Comparison of ENCODE assay signal across 19 cellular contexts in the genomic region with DNA sequence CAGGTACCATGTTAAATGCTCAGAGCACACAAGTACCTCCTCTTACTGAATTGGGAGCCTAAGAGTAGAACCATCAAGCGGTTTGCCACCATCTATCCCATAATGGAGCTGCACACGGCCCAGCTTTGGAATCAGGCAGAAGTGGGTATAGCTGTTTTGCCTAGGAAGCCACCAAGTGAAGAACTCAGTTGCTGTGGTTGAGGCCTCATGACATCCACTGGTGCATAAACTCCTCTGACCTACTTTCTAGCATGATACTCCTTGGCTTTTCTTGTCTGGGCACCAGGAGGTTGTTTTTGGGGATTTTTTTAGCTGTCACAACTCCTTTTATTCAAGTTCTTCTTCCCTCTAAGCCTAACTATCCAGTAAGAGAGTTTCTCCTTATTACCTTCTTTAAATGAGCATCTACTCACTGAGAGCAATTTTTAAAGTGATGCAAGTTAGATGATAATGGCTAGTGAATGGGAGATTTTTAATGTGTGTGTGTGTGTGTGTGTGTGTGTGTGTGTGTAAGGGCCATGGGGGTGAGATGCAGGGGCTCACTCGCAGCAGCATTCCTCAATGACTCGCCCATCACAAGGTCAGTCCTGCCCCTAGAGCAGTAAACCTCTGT. TPM values are rescaled to one million over a fixed set of nuclear protein-coding genes. Genes with fewer than 3 reads are reported as not detected.
DNase-seq lines count a peak whose midpoint lies in the region; ATAC-seq, FAIRE-seq and TF ChIP-seq lines count a peak whose summit lies in the region.
"Had no signal": no experiment of that assay in that cellular context is flagged by ENCODE, and none has a peak within 500 bp of the region (broad histone marks: within the 10 kb centered on the region; RNA-seq: fewer than 3 reads in every experiment).

No MANE protein-coding gene starts in this region.

- H3K27me3 ChIP-seq in BLaER1, result no peaks in the 10 kb centered on the region
- H3K27me3 ChIP-seq: BLaER1 treated with 17β-estradiol and CSF1 and Interleukin-3, amounts not matched to agents 10 nM and 100 nM had no signal

- TF ChIP-seq CTCF in kidney (IDR thresholded peaks at IDR 0.05; ENCODE audit: borderline replicate concordance, extremely low read depth, insufficient read depth), result no peak

- H3K4me3 ChIP-seq in BLaER1, result no peak overlapping the region
- H3K4me3 ChIP-seq in kidney (ENCODE audit: low read length in 2 of 2), result no peak overlapping the region
- H3K4me3 ChIP-seq: BLaER1 treated with 17β-estradiol and CSF1 and Interleukin-3, amounts not matched to agents 10 nM and 100 nM had no signal

- no peaks in the 10 kb centered on the region for H4K20me1 ChIP-seq in BLaER1
- H4K20me1 ChIP-seq: BLaER1 treated with 17β-estradiol and CSF1 and Interleukin-3, amounts not matched to agents 10 nM and 100 nM had no signal

- intact Hi-C loops in kidney (cut with DNase I), result no loop called here

- H3K36me3 ChIP-seq in BLaER1 (no peaks in the 10 kb centered on the region), kidney (ENCODE audit: control insufficient read depth in 1 of 2, insufficient read depth in 2 of 2, low read length in 2 of 2) (no peaks in the 10 kb centered on the region)
- H3K36me3 ChIP-seq: BLaER1 treated with 17β-estradiol and CSF1 and Interleukin-3, amounts not matched to agents 10 nM and 100 nM had no signal

- H3K4me1 ChIP-seq in BLaER1 (peaks cover 23% of the 10 kb centered on the region), kidney (ENCODE audit: control insufficient read depth in 1 of 2, insufficient read depth in 1 of 2, low read depth in 1 of 2, low read length in 2 of 2) (no peaks in the 10 kb centered on the region)

- H3K27ac ChIP-seq in BLaER1, result no peak overlapping the region
- no peak overlapping the region for H3K27ac ChIP-seq in kidney (ENCODE audit: low read depth in 2 of 2, low read length in 2 of 2)
- H3K27ac ChIP-seq: BLaER1 treated with 17β-estradiol and CSF1 and Interleukin-3, amounts not matched to agents 10 nM and 100 nM had no signal

- H3K4me1 Mint-ChIP-seq in activated T-helper 17 cell treated with anti-CD3 and anti-CD28 coated beads, Interleukin-2, amount 50 U/mL, for 72 hours, result peaks cover 6% of the 10 kb centered on the region
- peaks cover 6 to 12% of the 10 kb centered on the region in 2 donors for H3K4me1 Mint-ChIP-seq in natural killer cell treated with Interleukin-12 subunit alpha and Interleukin-12 subunit beta and Interleukin-15 and Interleukin-18, amount 100 ng/mL, for 72 hours (ENCODE audit: low read depth in 2 of 2)
- H3K4me1 Mint-ChIP-seq: H9 had no signal

- ATAC-seq in GM18861 (IDR thresholded peaks at IDR 0.05; ENCODE audit: unreplicated experiment), result peak; percentile 36
- peak; percentile 45 for ATAC-seq in HG02884 (IDR thresholded peaks at IDR 0.05; ENCODE audit: unreplicated experiment)
- ATAC-seq in activated T-helper 17 cell treated with anti-CD3 and anti-CD28 coated beads, Interleukin-2, amount 50 U/mL, for 72 hours (replicated peaks), result peak; percentile 31
- ATAC-seq in natural killer cell treated with Interleukin-12 subunit alpha and Interleukin-12 subunit beta and Interleukin-15 and Interleukin-18, amount 100 ng/mL, for 72 hours, result no peak
- ATAC-seq: HepG2 had no signal

- no peak for DNase-seq in NOMO-1 treated with DMSO at 0.1 percent for 48 hours (lab: John Stamatoyannopoulos, UW; ENCODE audit: unreplicated experiment)
- no peak for DNase-seq in amygdala (lab: John Stamatoyannopoulos, UW)
- no peak for DNase-seq in natural killer cell treated with Interleukin-12 subunit alpha and Interleukin-12 subunit beta and Interleukin-15 and Interleukin-18, amount 100 ng/mL, for 72 hours (ENCODE audit: low spot score)
- DNase-seq in kidney, result no peak
- DNase-seq: 8988T; AML-193; CD4-positive, CD25-positive, alpha-beta regulatory T cell; DMS53; GF-D8; GOT3; H9; HFFc6 had no signal

- FAIRE-seq in kidney (lab: Jason Lieb, UNC), result no peak
- FAIRE-seq: HepG2, HTR-8/SVneo had no signal

- no peak overlapping the region for H3K4me3 Mint-ChIP-seq in activated T-helper 17 cell treated with anti-CD3 and anti-CD28 coated beads, Interleukin-2, amount 50 U/mL, for 72 hours
- no peak overlapping the region for H3K4me3 Mint-ChIP-seq in natural killer cell treated with Interleukin-12 subunit alpha and Interleukin-12 subunit beta and Interleukin-15 and Interleukin-18, amount 100 ng/mL, for 72 hours
- H3K4me3 Mint-ChIP-seq: CD4-positive, CD25-positive, alpha-beta regulatory T cell; H9; HFFc6 had no signal

- peak overlapping the region; percentile 21; the same call in 1 of the 2 replicates for H3K4me2 ChIP-seq in BLaER1

- H3K9ac ChIP-seq in BLaER1 (no peak overlapping the region), kidney (ENCODE audit: low read length in 2 of 2) (no peak overlapping the region)
- H3K9ac ChIP-seq: BLaER1 treated with 17β-estradiol and CSF1 and Interleukin-3, amounts not matched to agents 10 nM and 100 nM had no signal

- H3K27me3 Mint-ChIP-seq in activated T-helper 17 cell treated with anti-CD3 and anti-CD28 coated beads, Interleukin-2, amount 50 U/mL, for 72 hours, result peaks cover 3% of the 10 kb centered on the region
- H3K27me3 Mint-ChIP-seq in natural killer cell treated with Interleukin-12 subunit alpha and Interleukin-12 subunit beta and Interleukin-15 and Interleukin-18, amount 100 ng/mL, for 72 hours, result no peaks in the 10 kb centered on the region

- H3K27ac Mint-ChIP-seq in activated T-helper 17 cell treated with anti-CD3 and anti-CD28 coated beads, Interleukin-2, amount 50 U/mL, for 72 hours, result no peak overlapping the region
- no peak overlapping the region for H3K27ac Mint-ChIP-seq in natural killer cell treated with Interleukin-12 subunit alpha and Interleukin-12 subunit beta and Interleukin-15 and Interleukin-18, amount 100 ng/mL, for 72 hours
- H3K27ac Mint-ChIP-seq: CD4-positive, CD25-positive, alpha-beta regulatory T cell; H9; HFFc6 had no signal

- peaks cover 4% of the 10 kb centered on the region for H3K9me3 Mint-ChIP-seq in activated T-helper 17 cell treated with anti-CD3 and anti-CD28 coated beads, Interleukin-2, amount 50 U/mL, for 72 hours
- no peaks in the 10 kb centered on the region for H3K9me3 Mint-ChIP-seq in natural killer cell treated with Interleukin-12 subunit alpha and Interleukin-12 subunit beta and Interleukin-15 and Interleukin-18, amount 100 ng/mL, for 72 hours
- H3K9me3 Mint-ChIP-seq: H9, HFFc6 had no signal

- H3K9me3 ChIP-seq in BLaER1 (no peaks in the 10 kb centered on the region), kidney (ENCODE audit: control insufficient read depth in 1 of 2, low read length in 2 of 2) (no peaks in the 10 kb centered on the region)
- H3K9me3 ChIP-seq: BLaER1 treated with 17β-estradiol and CSF1 and Interleukin-3, amounts not matched to agents 10 nM and 100 nM had no signal

- peaks cover 6% of the 10 kb centered on the region for H3K36me3 Mint-ChIP-seq in activated T-helper 17 cell treated with anti-CD3 and anti-CD28 coated beads, Interleukin-2, amount 50 U/mL, for 72 hours (ENCODE audit: low read depth)
- no peaks in the 10 kb centered on the region for H3K36me3 Mint-ChIP-seq in natural killer cell treated with Interleukin-12 subunit alpha and Interleukin-12 subunit beta and Interleukin-15 and Interleukin-18, amount 100 ng/mL, for 72 hours
- H3K36me3 Mint-ChIP-seq: CD4-positive, CD25-positive, alpha-beta regulatory T cell had no signal

RNA-seq across cellular contexts. Expression of a gene that starts 20.9 kb away (rescaled TPM):
- total RNA-seq in activated T-helper 17 cell treated with anti-CD3 and anti-CD28 coated beads, Interleukin-2, amount 50 U/mL, for 72 hours, result 10 to 100 TPM; 11.7 to 14.6 TPM
- total RNA-seq in natural killer cell treated with Interleukin-12 subunit alpha and Interleukin-12 subunit beta and Interleukin-15 and Interleukin-18, amount 100 ng/mL, for 72 hours, result 10 to 100 TPM; 20.5 to 21.5 TPM
- total RNA-seq in kidney, result 43.7 TPM
- 7.5 TPM for polyA plus RNA-seq in kidney (ENCODE audit: insufficient read depth, low read depth, low replicate concordance)

Comparison
In these comparisons a context has a peak if more than half of its experiments do, and no peak if none do; other contexts are left out.
1. ATAC-seq: peak in GM18861 (single experiment), HG02884 (single experiment) and activated T-helper 17 cell treated with anti-CD3 and anti-CD28 coated beads, Interleukin-2, amount 50 U/mL, for 72 hours (single experiment); none in natural killer cell treated with Interleukin-12 subunit alpha and Interleukin-12 subunit beta and Interleukin-15 and Interleukin-18, amount 100 ng/mL, for 72 hours (0 of 2).